ENCODE assay signal across 11 cellular contexts in genomic region chr2:55137024-55137958, GRCh38.
DNase-seq lines count a peak whose midpoint lies in the region; ATAC-seq and TF ChIP-seq lines count a peak whose summit lies in the region.
"Had no signal": no experiment of that assay in that cellular context is flagged by ENCODE, and none has a peak within 500 bp of the region (broad histone marks: within the 10 kb centered on the region; RNA-seq: fewer than 3 reads in every experiment).

No MANE protein-coding gene starts in this region.

- H3K4me2 ChIP-seq in mesenchymal stem cell (ENCODE audit: low read length, poor library complexity, severe bottlenecking), result no peak overlapping the region
- H3K4me2 ChIP-seq in smooth muscle cell, result no peak overlapping the region

- no peak overlapping the region for H3K9ac ChIP-seq in mesenchymal stem cell (ENCODE audit: low read length)
- no peak overlapping the region for H3K9ac ChIP-seq in smooth muscle cell (ENCODE audit: low read depth)

- no peaks in the 10 kb centered on the region for H3K79me1 ChIP-seq in mesenchymal stem cell (replicated peaks; ENCODE audit: low read length, poor library complexity, severe bottlenecking)

- H3K18ac ChIP-seq in mesenchymal stem cell (ENCODE audit: low read depth in 1 of 2, low read length in 2 of 2), result peak overlapping the region in 1 of 2 experiments; percentile 80

- no peak overlapping the region for H2AK5ac ChIP-seq in mesenchymal stem cell (ENCODE audit: low read length, severe bottlenecking)

- H3K27ac Mint-ChIP-seq in activated naive CD4-positive, alpha-beta T cell treated with anti-CD3 and anti-CD28 coated beads, Interleukin-2, amount 50 U/mL, for 24 hours, result peak overlapping the region; percentile 48
- no peak overlapping the region for H3K27ac Mint-ChIP-seq in activated naive CD4-positive, alpha-beta T cell treated with anti-CD3 and anti-CD28 coated beads for 36 hours
- peak overlapping the region; percentile 74 for H3K27ac Mint-ChIP-seq in type B pancreatic cell
- H3K27ac Mint-ChIP-seq in activated CD8-positive, alpha-beta T cell treated with anti-CD3 and anti-CD28 coated beads, Interleukin-2, amount 10 ng/mL, durations not matched to agents 7 days and 5 days, result no peak overlapping the region

- H2AFZ ChIP-seq in mesenchymal stem cell (ENCODE audit: low read depth, low read length) (no peak overlapping the region), smooth muscle cell (ENCODE audit: low read depth) (no peak overlapping the region)

- no peak overlapping the region for H2BK5ac ChIP-seq in mesenchymal stem cell (ENCODE audit: low read depth, low read length, poor library complexity, severe bottlenecking)

- H4K8ac ChIP-seq in mesenchymal stem cell (ENCODE audit: low read length), result no peak overlapping the region

- 75% methylated on average over 23 of the region's 23 CpGs for WGBS in mesenchymal stem cell
- WGBS in smooth muscle cell (ENCODE audit: low lambda C conversion rate), result 77% methylated on average over 16 of the region's 23 CpGs

- peaks cover 40% of the 10 kb centered on the region for H3K4me1 Mint-ChIP-seq in activated naive CD4-positive, alpha-beta T cell treated with anti-CD3 and anti-CD28 coated beads, Interleukin-2, amount 50 U/mL, for 24 hours
- peaks cover 31% of the 10 kb centered on the region for H3K4me1 Mint-ChIP-seq in activated naive CD4-positive, alpha-beta T cell treated with anti-CD3 and anti-CD28 coated beads for 36 hours (ENCODE audit: low read depth)
- peaks cover 51% of the 10 kb centered on the region for H3K4me1 Mint-ChIP-seq in type B pancreatic cell (ENCODE audit: unreplicated experiment)
- H3K4me1 Mint-ChIP-seq in activated CD8-positive, alpha-beta T cell treated with anti-CD3 and anti-CD28 coated beads, Interleukin-2, amount 10 ng/mL, durations not matched to agents 7 days and 5 days (ENCODE audit: low read depth), result peaks cover 27% of the 10 kb centered on the region

- peak overlapping the region; percentile 98 for H3K27ac ChIP-seq in caudate nucleus (ENCODE audit: low read depth, low read length)
- H3K27ac ChIP-seq in mesenchymal stem cell (ENCODE audit: low read length, poor library complexity, severe bottlenecking), result no peak overlapping the region
- no peak overlapping the region for H3K27ac ChIP-seq in smooth muscle cell (ENCODE audit: low read depth)

- H3K36me3 ChIP-seq in mesenchymal stem cell (ENCODE audit: control insufficient read depth in 1 of 2, insufficient read depth in 2 of 2, low read depth in 1 of 2, low read length in 2 of 2) (no peaks in the 10 kb centered on the region), smooth muscle cell (ENCODE audit: low read depth) (no peaks in the 10 kb centered on the region)

- no peaks in the 10 kb centered on the region for H3K9me3 Mint-ChIP-seq in activated naive CD4-positive, alpha-beta T cell treated with anti-CD3 and anti-CD28 coated beads, Interleukin-2, amount 50 U/mL, for 24 hours
- no peaks in the 10 kb centered on the region for H3K9me3 Mint-ChIP-seq in activated naive CD4-positive, alpha-beta T cell treated with anti-CD3 and anti-CD28 coated beads for 36 hours
- H3K9me3 Mint-ChIP-seq in type B pancreatic cell, result peaks cover under 1% of the 10 kb centered on the region
- H3K9me3 Mint-ChIP-seq in activated CD8-positive, alpha-beta T cell treated with anti-CD3 and anti-CD28 coated beads, Interleukin-2, amount 10 ng/mL, durations not matched to agents 7 days and 5 days (ENCODE audit: insufficient read depth), result no peaks in the 10 kb centered on the region

- POLR2A ChIA-PET in activated CD8-positive, alpha-beta T cell treated with anti-CD3 and anti-CD28 coated beads, Interleukin-2, amount 10 ng/mL, durations not matched to agents 7 days and 5 days (lab: Charles Lee), result no interaction called here

- H4K20me1 ChIP-seq in smooth muscle cell (ENCODE audit: low read depth), result no peaks in the 10 kb centered on the region

- H3K4me3 Mint-ChIP-seq in activated naive CD4-positive, alpha-beta T cell treated with anti-CD3 and anti-CD28 coated beads, Interleukin-2, amount 50 U/mL, for 24 hours, result no peak overlapping the region
- H3K4me3 Mint-ChIP-seq in activated naive CD4-positive, alpha-beta T cell treated with anti-CD3 and anti-CD28 coated beads for 36 hours, result no peak overlapping the region
- H3K4me3 Mint-ChIP-seq in type B pancreatic cell, result no peak overlapping the region
- H3K4me3 Mint-ChIP-seq in activated CD8-positive, alpha-beta T cell treated with anti-CD3 and anti-CD28 coated beads, Interleukin-2, amount 10 ng/mL, durations not matched to agents 7 days and 5 days, result no peak overlapping the region
- H3K4me3 Mint-ChIP-seq: activated T-cell treated with anti-CD3 and anti-CD28 coated beads, Interleukin-2, amount 50 U/mL, for 4 hours had no signal

- H2BK120ac ChIP-seq in mesenchymal stem cell (ENCODE audit: low read depth, low read length), result peak overlapping the region; percentile 2

- H3K4ac ChIP-seq in mesenchymal stem cell (ENCODE audit: low read depth in 1 of 2, low read length in 2 of 2), result peak overlapping the region in 1 of 2 experiments; percentile 5

- H3K27me3 Mint-ChIP-seq in activated naive CD4-positive, alpha-beta T cell treated with anti-CD3 and anti-CD28 coated beads, Interleukin-2, amount 50 U/mL, for 24 hours, result no peaks in the 10 kb centered on the region
- H3K27me3 Mint-ChIP-seq in activated naive CD4-positive, alpha-beta T cell treated with anti-CD3 and anti-CD28 coated beads for 36 hours (ENCODE audit: low read depth), result no peaks in the 10 kb centered on the region
- no peaks in the 10 kb centered on the region for H3K27me3 Mint-ChIP-seq in type B pancreatic cell
- no peaks in the 10 kb centered on the region for H3K27me3 Mint-ChIP-seq in activated CD8-positive, alpha-beta T cell treated with anti-CD3 and anti-CD28 coated beads, Interleukin-2, amount 10 ng/mL, durations not matched to agents 7 days and 5 days (ENCODE audit: low read depth)

- CTCF ChIA-PET in activated naive CD4-positive, alpha-beta T cell treated with anti-CD3 and anti-CD28 coated beads for 36 hours (lab: Charles Lee), result interaction anchor here (0.6 to 2.5 kb wide), 3 partner anchors 31 to 39 kb away, joined by 3 to 6 read pairs (median 3); no protein-coding TSS in a partner anchor
- CTCF ChIA-PET in activated CD8-positive, alpha-beta T cell treated with anti-CD3 and anti-CD28 coated beads, Interleukin-2, amount 10 ng/mL, durations not matched to agents 7 days and 5 days (lab: Charles Lee), result no interaction called here

- no peak overlapping the region for H3K23ac ChIP-seq in mesenchymal stem cell (ENCODE audit: low read length in 2 of 2)

- intact Hi-C loops in activated naive CD4-positive, alpha-beta T cell treated with anti-CD3 and anti-CD28 coated beads for 36 hours (cut with micrococcal nuclease), result no loop called here

- DNase-seq in activated naive CD4-positive, alpha-beta T cell treated with anti-CD3 and anti-CD28 coated beads for 36 hours, result no peak
- peak in 35 of 61 donors; percentile 26 to 67 (median 43) for DNase-seq in caudate nucleus (lab: John Stamatoyannopoulos, UW)
- DNase-seq in mesenchymal stem cell, result no peak
- DNase-seq in type B pancreatic cell (ENCODE audit: extremely low spot score, unreplicated experiment), result no peak
- DNase-seq in smooth muscle cell (lab: John Stamatoyannopoulos, UW; ENCODE audit: unreplicated experiment), result no peak
- DNase-seq in activated CD8-positive, alpha-beta T cell treated with anti-CD3 and anti-CD28 coated beads, Interleukin-2, amount 10 ng/mL, durations not matched to agents 7 days and 5 days, result no peak
- DNase-seq: activated T-cell treated with anti-CD3 and anti-CD28 coated beads, Interleukin-2, amount 50 U/mL, for 4 hours; NCI-H345; T-helper 2 cell had no signal

- H3F3A ChIP-seq in smooth muscle cell (ENCODE audit: low read depth), result no peaks in the 10 kb centered on the region

- H3K36me3 Mint-ChIP-seq in activated naive CD4-positive, alpha-beta T cell treated with anti-CD3 and anti-CD28 coated beads, Interleukin-2, amount 50 U/mL, for 24 hours, result peaks cover 4% of the 10 kb centered on the region
- no peaks in the 10 kb centered on the region for H3K36me3 Mint-ChIP-seq in activated naive CD4-positive, alpha-beta T cell treated with anti-CD3 and anti-CD28 coated beads for 36 hours (ENCODE audit: low read depth)
- no peaks in the 10 kb centered on the region for H3K36me3 Mint-ChIP-seq in type B pancreatic cell
- no peaks in the 10 kb centered on the region for H3K36me3 Mint-ChIP-seq in activated CD8-positive, alpha-beta T cell treated with anti-CD3 and anti-CD28 coated beads, Interleukin-2, amount 10 ng/mL, durations not matched to agents 7 days and 5 days (ENCODE audit: low read depth)

- H3K14ac ChIP-seq in mesenchymal stem cell (ENCODE audit: low read length in 2 of 2), result no peak overlapping the region

- ATAC-seq in GM21381 (IDR thresholded peaks at IDR 0.05; ENCODE audit: unreplicated experiment), result no peak
- no peak for ATAC-seq in activated CD8-positive, alpha-beta T cell treated with anti-CD3 and anti-CD28 coated beads, Interleukin-2, amount 10 ng/mL, durations not matched to agents 7 days and 5 days
- ATAC-seq: activated T-cell treated with anti-CD3 and anti-CD28 coated beads, Interleukin-2, amount 50 U/mL, for 4 hours had no signal

- H3K9me3 ChIP-seq in mesenchymal stem cell (ENCODE audit: control insufficient read depth, low read length) (no peaks in the 10 kb centered on the region), smooth muscle cell (replicated peaks; ENCODE audit: low read depth) (no peaks in the 10 kb centered on the region)

- peaks cover 8% of the 10 kb centered on the region for H3K4me1 ChIP-seq in mesenchymal stem cell (ENCODE audit: control insufficient read depth, insufficient read depth, low read depth, low read length)
- peaks cover 6% of the 10 kb centered on the region for H3K4me1 ChIP-seq in smooth muscle cell (ENCODE audit: low read depth)

- peak overlapping the region; percentile 71 to 79 for H2BK12ac ChIP-seq in mesenchymal stem cell (ENCODE audit: low read length in 2 of 2)

- H3K4me3 ChIP-seq in mesenchymal stem cell (ENCODE audit: insufficient read depth in 1 of 2, low read depth in 1 of 2, low read length in 2 of 2) (no peak overlapping the region), smooth muscle cell (no peak overlapping the region)

- H3K79me2 ChIP-seq in smooth muscle cell (ENCODE audit: low read depth), result no peaks in the 10 kb centered on the region

- H4K91ac ChIP-seq in mesenchymal stem cell (ENCODE audit: low read length), result peak overlapping the region; percentile 43

- TF ChIP-seq CTCF in type B pancreatic cell (conservative IDR thresholded peaks at IDR 0.05), result no peak
- TF ChIP-seq CTCF in smooth muscle cell (IDR thresholded peaks at IDR 0.05; ENCODE audit: borderline replicate concordance, insufficient read depth, poor library complexity, severe bottlenecking), result no peak

- peak overlapping the region; percentile 73 for H2BK15ac ChIP-seq in mesenchymal stem cell (ENCODE audit: low read depth, poor library complexity, severe bottlenecking)

- H3K27me3 ChIP-seq in mesenchymal stem cell (ENCODE audit: control insufficient read depth in 1 of 2, insufficient read depth in 1 of 2, low read length in 2 of 2), result no peaks in the 10 kb centered on the region
- H3K27me3 ChIP-seq in smooth muscle cell (ENCODE audit: low read depth), result no peaks in the 10 kb centered on the region

Comparison
In these comparisons a context has a peak if more than half of its experiments do, and no peak if none do; other contexts are left out.
1. H3K27ac Mint-ChIP-seq: peak in activated naive CD4-positive, alpha-beta T cell treated with anti-CD3 and anti-CD28 coated beads, Interleukin-2, amount 50 U/mL, for 24 hours (single experiment) and type B pancreatic cell (single experiment); none in activated naive CD4-positive, alpha-beta T cell treated with anti-CD3 and anti-CD28 coated beads for 36 hours (single experiment) and activated CD8-positive, alpha-beta T cell treated with anti-CD3 and anti-CD28 coated beads, Interleukin-2, amount 10 ng/mL, durations not matched to agents 7 days and 5 days (single experiment).
2. DNase-seq: peak in caudate nucleus (35 of 61); none in activated naive CD4-positive, alpha-beta T cell treated with anti-CD3 and anti-CD28 coated beads for 36 hours (single experiment), mesenchymal stem cell (single experiment), type B pancreatic cell (single experiment), smooth muscle cell (single experiment) and activated CD8-positive, alpha-beta T cell treated with anti-CD3 and anti-CD28 coated beads, Interleukin-2, amount 10 ng/mL, durations not matched to agents 7 days and 5 days (single experiment).